Comparison of ENCODE assay signal across 8 cellular contexts in genomic region chr2:69946351-69947077, GRCh38. TPM values are rescaled to one million over a fixed set of nuclear protein-coding genes. Genes with fewer than 3 reads are reported as not detected.
DNase-seq lines count a peak whose midpoint lies in the region; ATAC-seq and TF ChIP-seq lines count a peak whose summit lies in the region.

No MANE protein-coding gene starts in this region.

- H3K9me3 ChIP-seq in Panc1 (ENCODE audit: control insufficient read depth, insufficient read depth, low read depth, low read length) (no peaks in the 10 kb centered on the region), gastrocnemius medialis (no peaks in the 10 kb centered on the region)

- H3K36me3 Mint-ChIP-seq in activated naive CD4-positive, alpha-beta T cell treated with anti-CD3 and anti-CD28 coated beads, Interleukin-2, amount 10 ng/mL, durations not matched to agents 7 days and 5 days = peaks cover 33% of the 10 kb centered on the region

- intact Hi-C loops in Panc1 (cut with micrococcal nuclease; ENCODE audit: unreplicated experiment) = no loop called here
- intact Hi-C loops in gastrocnemius medialis (cut with DNase I; ENCODE audit: low total_unique reads) = no loop called here

- DNase-seq in GM12865 (ENCODE audit: low read depth) = peak; percentile 59
- DNase-seq in Panc1 (ENCODE audit: low read depth, low spot score) = peak; percentile 83
- peak; percentile 77 for DNase-seq in activated naive CD4-positive, alpha-beta T cell treated with anti-CD3 and anti-CD28 coated beads, Interleukin-2, amount 10 ng/mL, durations not matched to agents 7 days and 5 days
- DNase-seq in lung microvascular endothelial cell (ENCODE audit: low read depth in 2 of 2) = peak; percentile 42 to 75
- no peak for DNase-seq in NCI-H2081 (lab: John Stamatoyannopoulos, UW)
- DNase-seq in G401 (ENCODE audit: low spot score) = no peak
- DNase-seq in gastrocnemius medialis = no peak

- H3K27ac Mint-ChIP-seq in activated naive CD4-positive, alpha-beta T cell treated with anti-CD3 and anti-CD28 coated beads, Interleukin-2, amount 10 ng/mL, durations not matched to agents 7 days and 5 days = peak overlapping the region; percentile 92

- POLR2A ChIA-PET in Panc1 (lab: Charles Lee) = interaction anchor here (0.5 kb wide), 1 partner anchor 197 kb away, joined by 7 read pairs; no protein-coding TSS in a partner anchor

- H3K4me1 ChIP-seq in Panc1 (ENCODE audit: control insufficient read depth, insufficient read depth, low read length) (peaks cover 23% of the 10 kb centered on the region), gastrocnemius medialis (no peaks in the 10 kb centered on the region)

- CTCF ChIA-PET in Panc1 (lab: Charles Lee) = no interaction called here
- CTCF ChIA-PET in activated naive CD4-positive, alpha-beta T cell treated with anti-CD3 and anti-CD28 coated beads, Interleukin-2, amount 10 ng/mL, durations not matched to agents 7 days and 5 days (lab: Charles Lee) = interaction anchor here (0.6 to 1.6 kb wide), 3 partner anchors 32 to 122 kb away, joined by 3 to 7 read pairs (median 4); partner anchors contain the start of gene MXD1

- no peak for TF ChIP-seq POLR2A in gastrocnemius medialis (IDR thresholded peaks at IDR 0.05)

- BruUV-seq in Panc1 (replicated peaks; lab: Mats Ljungman, UMichigan) = no TSS peak

- H3K4me3 ChIP-seq in GM12865 (ENCODE audit: low read depth, low read length) (no peak overlapping the region), Panc1 (ENCODE audit: low read depth in 2 of 2, low read length in 2 of 2) (peak overlapping the region in 1 of 2 experiments; percentile 31; a peak in 2 of 4 replicates), gastrocnemius medialis (no peak overlapping the region)

- peak overlapping the region; percentile 62 for H3K27ac ChIP-seq in Panc1 (ENCODE audit: low read length)
- no peak overlapping the region for H3K27ac ChIP-seq in gastrocnemius medialis

- H3K36me3 ChIP-seq in Panc1 (ENCODE audit: control insufficient read depth, insufficient read depth, low read length) (no peaks in the 10 kb centered on the region), gastrocnemius medialis (peaks cover 0 to 2% of the 10 kb centered on the region in 2 donors)

- H3K27me3 ChIP-seq in Panc1 (ENCODE audit: control insufficient read depth, insufficient read depth, low read length) (no peaks in the 10 kb centered on the region), gastrocnemius medialis (no peaks in the 10 kb centered on the region)

- no peaks in the 10 kb centered on the region for H3K9me3 Mint-ChIP-seq in activated naive CD4-positive, alpha-beta T cell treated with anti-CD3 and anti-CD28 coated beads, Interleukin-2, amount 10 ng/mL, durations not matched to agents 7 days and 5 days

- in situ Hi-C loops in Panc1 (cut with HindIII; ENCODE audit: low pct_unique_long_range_greater_than_20kb, low sequenced_read_pairs) (no loop called here), G401 (cut with HindIII; ENCODE audit: low sequenced_read_pairs) (no loop called here), gastrocnemius medialis (cut with MboI; ENCODE audit: low sequenced_read_pairs in 4 of 4) (no loop called here)

- peak overlapping the region; percentile 8 for H3K4me3 Mint-ChIP-seq in activated naive CD4-positive, alpha-beta T cell treated with anti-CD3 and anti-CD28 coated beads, Interleukin-2, amount 10 ng/mL, durations not matched to agents 7 days and 5 days

- ATAC-seq in HG02678 (IDR thresholded peaks at IDR 0.05; ENCODE audit: unreplicated experiment) (peak; percentile 76), Panc1 (peak; percentile 88), gastrocnemius medialis (no peak)

- no peak for TF ChIP-seq CTCF in GM12865 (IDR thresholded peaks at IDR 0.05; ENCODE audit: insufficient read depth, low read depth, low read length, missing control alignments)
- no peak for TF ChIP-seq CTCF in Panc1 (IDR thresholded peaks at IDR 0.05)
- TF ChIP-seq CTCF in gastrocnemius medialis (IDR thresholded peaks at IDR 0.05 in 4 of 5, conservative IDR thresholded peaks at IDR 0.05 in 1 of 5) = no peak

- H3K4me1 Mint-ChIP-seq in activated naive CD4-positive, alpha-beta T cell treated with anti-CD3 and anti-CD28 coated beads, Interleukin-2, amount 10 ng/mL, durations not matched to agents 7 days and 5 days = peaks cover 46% of the 10 kb centered on the region

- H3K27me3 Mint-ChIP-seq in activated naive CD4-positive, alpha-beta T cell treated with anti-CD3 and anti-CD28 coated beads, Interleukin-2, amount 10 ng/mL, durations not matched to agents 7 days and 5 days = no peaks in the 10 kb centered on the region

RNA-seq across cellular contexts. Expression of gene ASPRV1, which starts 14.9 kb away (rescaled TPM):
- total RNA-seq in Panc1 (2021; ENCODE audit: unreplicated experiment) (0.21 TPM), lung microvascular endothelial cell (under 0.01 TPM in 2 replicates), gastrocnemius medialis (1 to 10 TPM in 1 of 4 donors, under 1 TPM in 3; 0.39 to 3.1 (median 0.61) TPM)
- 0.27 TPM for polyA plus RNA-seq in Panc1 (2012; ENCODE audit: insufficient read length)
- 0.55 and 1.3 TPM in 2 replicates for total RNA-seq in G401 (2014; rRNA removed; shearing (Covaris generic))

RNA-seq across cellular contexts. Expression of gene MXD1, which starts 31.6 kb away (rescaled TPM):
- 6.5 TPM for total RNA-seq in Panc1 (2021; ENCODE audit: unreplicated experiment)
- polyA plus RNA-seq in Panc1 (2012; ENCODE audit: insufficient read length) = 3.0 TPM
- total RNA-seq in lung microvascular endothelial cell = 2.4 and 4.8 TPM in 2 replicates
- total RNA-seq in G401 (2014; rRNA removed; shearing (Covaris generic)) = 4.8 and 5.2 TPM in 2 replicates
- total RNA-seq in gastrocnemius medialis = 1 to 10 TPM; 6.1 to 8.6 (median 6.9) TPM

RNA-seq across cellular contexts. Expression of gene SNRNP27, which starts 52.8 kb away (rescaled TPM):
- total RNA-seq in Panc1 (2021; ENCODE audit: unreplicated experiment) (39.7 TPM), lung microvascular endothelial cell (16.8 and 28.0 TPM in 2 replicates), gastrocnemius medialis (100 to 1,000 TPM; 109 to 161 (median 130) TPM)
- polyA plus RNA-seq in Panc1 (2012; ENCODE audit: insufficient read length) = 26.5 TPM
- total RNA-seq in G401 (2014; rRNA removed; shearing (Covaris generic)) = 51.7 and 63.0 TPM in 2 replicates

Comparison
In these comparisons a context has a peak if more than half of its experiments do, and no peak if none do; other contexts are left out.
1. DNase-seq: peak in GM12865 (single experiment), Panc1 (single experiment), activated naive CD4-positive, alpha-beta T cell treated with anti-CD3 and anti-CD28 coated beads, Interleukin-2, amount 10 ng/mL, durations not matched to agents 7 days and 5 days (single experiment) and lung microvascular endothelial cell (2 of 2); none in NCI-H2081 (0 of 2), G401 (single experiment) and gastrocnemius medialis (0 of 2).
2. ATAC-seq: peak in HG02678 (single experiment) and Panc1 (single experiment); none in gastrocnemius medialis (0 of 2).